9 cellular contexts compared by ENCODE assay signal in the genomic region with DNA sequence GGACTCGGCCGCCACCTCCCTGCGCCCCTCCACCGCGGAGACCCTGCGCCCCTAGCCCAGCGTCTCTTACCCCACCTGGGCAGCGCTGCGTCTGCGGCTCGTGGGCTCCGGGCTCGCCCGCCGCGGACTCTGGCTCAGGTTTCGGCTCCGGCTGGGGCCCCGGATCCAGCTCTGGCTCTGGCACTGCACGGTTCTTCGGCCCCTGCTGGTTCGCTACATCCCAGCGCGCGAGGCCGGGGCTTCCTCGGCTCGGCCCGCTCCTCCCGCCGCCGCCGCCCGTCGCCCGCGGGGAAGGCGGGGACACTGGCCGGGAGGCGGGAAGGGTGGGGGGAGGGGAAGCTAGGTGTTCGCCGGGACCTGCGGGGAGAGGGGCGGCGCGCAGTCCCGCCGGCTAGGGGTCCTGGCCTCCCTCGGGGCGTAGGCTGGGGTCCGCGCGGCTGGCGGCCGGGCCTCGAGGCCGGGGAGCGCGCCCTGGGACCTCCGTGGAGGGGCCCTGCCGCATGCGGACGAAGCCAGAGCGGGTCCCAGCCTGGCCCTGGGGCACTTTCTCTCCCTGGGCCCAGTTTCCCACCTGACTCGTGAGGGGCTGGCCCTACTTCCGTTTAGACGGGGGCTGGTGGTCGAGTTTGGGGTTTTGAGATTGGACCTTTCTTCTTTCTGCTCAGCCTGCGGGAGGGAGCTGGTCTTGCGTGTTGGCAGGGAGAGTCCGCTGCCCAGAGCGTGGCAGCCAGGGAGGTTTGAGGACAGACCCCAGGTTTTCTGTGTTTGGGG. TPM values are rescaled to one million over a fixed set of nuclear protein-coding genes. Genes with fewer than 3 reads are reported as not detected.
DNase-seq lines count a peak whose midpoint lies in the region; ATAC-seq and TF ChIP-seq lines count a peak whose summit lies in the region.
"Had no signal": no experiment of that assay in that cellular context is flagged by ENCODE, and none has a peak within 500 bp of the region (broad histone marks: within the 10 kb centered on the region; RNA-seq: fewer than 3 reads in every experiment).

No MANE protein-coding gene starts in this region.

- H3K27me3 ChIP-seq in IMR-90 (ENCODE audit: control insufficient read depth, insufficient read depth, low read length) (peaks cover 65% of the 10 kb centered on the region), neural cell (ENCODE audit: insufficient read depth, low read depth, low read length) (peaks cover 99% of the 10 kb centered on the region)

- no peak overlapping the region for H2AK5ac ChIP-seq in IMR-90 (ENCODE audit: low read depth, low read length)

- CTCF ChIA-PET in IMR-90 (lab: Yijun Ruan, JAX): no interaction called here

- H3K27ac ChIP-seq in IMR-90 (ENCODE audit: insufficient read depth, low read length) (no peak overlapping the region), epithelial cell of prostate (peak overlapping the region; percentile 9), neural cell (ENCODE audit: low read length) (no peak overlapping the region)

- H3K79me1 ChIP-seq in IMR-90 (ENCODE audit: low read depth in 1 of 2, low read length in 2 of 2): peaks cover 0 to 8% of the 10 kb centered on the region in 2 experiments; a peak in 1 of 4 replicates

- no peak overlapping the region for H3K56ac ChIP-seq in IMR-90 (ENCODE audit: extremely low read depth, insufficient read depth, low read length)

- H2AFZ ChIP-seq in IMR-90 (replicated peaks; ENCODE audit: low read length, poor library complexity) (peak overlapping the region; percentile 78), neural cell (ENCODE audit: low read depth, low read length) (no peak overlapping the region)

- 0 out of 2 replicates have a peak, but pooled peaks cover 6% of the 10 kb centered on the region for H3K9me1 ChIP-seq in IMR-90 (ENCODE audit: insufficient read depth, low read length)

- H2BK15ac ChIP-seq in IMR-90 (ENCODE audit: low read depth, low read length): no peak overlapping the region

- peaks cover 3% of the 10 kb centered on the region; the same call in 1 of the 2 replicates for H4K20me1 ChIP-seq in IMR-90 (ENCODE audit: insufficient read depth, low read length)
- H4K20me1 ChIP-seq in neural cell (ENCODE audit: insufficient read depth): no peaks in the 10 kb centered on the region

- no peak overlapping the region for H3K14ac ChIP-seq in IMR-90 (replicated peaks; ENCODE audit: low read depth, low read length)

- dilution Hi-C loops in IMR-90 (cut with HindIII; ENCODE audit: low sequenced_read_pairs, unreplicated experiment): no loop called here

- no peaks in the 10 kb centered on the region for H3K9me2 ChIP-seq in neural cell (ENCODE audit: insufficient read depth, low read length)

- H3K36me3 ChIP-seq in IMR-90 (ENCODE audit: control insufficient read depth, insufficient read depth, low read length) (peaks cover 2% of the 10 kb centered on the region; the same call in 1 of the 2 replicates), neural cell (ENCODE audit: insufficient read depth, low read length) (no peaks in the 10 kb centered on the region)

- peaks cover 11% of the 10 kb centered on the region; the same call in 1 of the 2 replicates for H3K9me3 ChIP-seq in IMR-90 (ENCODE audit: control insufficient read depth, insufficient read depth, low read length)
- H3K9me3 ChIP-seq in neural cell (ENCODE audit: low read length): no peaks in the 10 kb centered on the region

- H3K4me1 ChIP-seq in IMR-90 (ENCODE audit: control insufficient read depth, insufficient read depth, low read length): peaks cover 5% of the 10 kb centered on the region; the same call in 1 of the 2 replicates

- peak; percentile 28 for ATAC-seq in IMR-90 (ENCODE audit: low read depth)

- no peak overlapping the region for H2AK9ac ChIP-seq in IMR-90 (replicated peaks; ENCODE audit: low read depth, low read length, poor library complexity)

- no peak overlapping the region for H3K9ac ChIP-seq in IMR-90 (ENCODE audit: low read depth, low read length)
- no peak overlapping the region for H3K9ac ChIP-seq in neural cell (ENCODE audit: low read length)

- BruUV-seq in IMR-90 (replicated peaks; lab: Mats Ljungman, UMichigan): no TSS peak

- TF ChIP-seq CTCF in IMR-90 (conservative IDR thresholded peaks at IDR 0.05; ENCODE audit: low read depth, low read length) (no peak), neural cell (IDR thresholded peaks at IDR 0.05; ENCODE audit: poor library complexity, severe bottlenecking) (no peak), GM20000 (IDR thresholded peaks at IDR 0.05; ENCODE audit: extremely low read depth, missing control alignments) (no peak)

- H3K23ac ChIP-seq in IMR-90 (ENCODE audit: low read depth, low read length): no peak overlapping the region; the same call in 1 of the 2 replicates

- DNase-seq in AG20443 (ENCODE audit: low spot score): peak; percentile 46
- DNase-seq in IMR-90: no peak
- DNase-seq in epithelial cell of prostate (ENCODE audit: low read depth, low spot score): no peak
- no peak for DNase-seq in stimulated activated CD4-positive, alpha-beta T cell treated with anti-CD3 and anti-CD28 coated beads, Interleukin-15, amount 100 ng/mL, for 24 hours
- DNase-seq in KBM-7: no peak
- DNase-seq in GM20000 (ENCODE audit: low spot score): no peak
- DNase-seq in NCI-H510A (lab: John Stamatoyannopoulos, UW): no peak
- DNase-seq: NCI-H2029 had no signal

- no peak overlapping the region for H2BK20ac ChIP-seq in IMR-90 (ENCODE audit: low read depth, low read length)

- in situ Hi-C loops in IMR-90 (cut with MboI; ENCODE audit: low sequenced_read_pairs): no loop called here
- in situ Hi-C loops in KBM-7 (cut with MboI; ENCODE audit: low pct_unique_long_range_greater_than_20kb, low sequenced_read_pairs): no loop called here

- no peak overlapping the region; the same call in 1 of the 2 replicates for H3K18ac ChIP-seq in IMR-90 (ENCODE audit: low read depth, low read length)

- no peak for TF ChIP-seq POLR2A in IMR-90 (IDR thresholded peaks at IDR 0.05; ENCODE audit: low read depth, low read length)

- POLR2A ChIA-PET in IMR-90 (lab: Charles Lee; ENCODE audit: unreplicated experiment): no interaction called here

- no peaks in the 10 kb centered on the region for H3F3A ChIP-seq in neural cell (ENCODE audit: insufficient read depth, low read length, poor library complexity, severe bottlenecking)

- intact Hi-C loops in IMR-90 (cut with micrococcal nuclease): no loop called here

- no peak overlapping the region for H2BK5ac ChIP-seq in IMR-90 (ENCODE audit: low read depth, low read length, poor library complexity, severe bottlenecking)

- no peak overlapping the region for H3K4ac ChIP-seq in IMR-90 (ENCODE audit: low read depth, low read length)

- H4K91ac ChIP-seq in IMR-90 (ENCODE audit: insufficient read depth, low read depth, low read length): no peak overlapping the region

- TF ChIP-seq RAD21 in IMR-90 (IDR thresholded peaks at IDR 0.05; ENCODE audit: low read length) (no peak), neural cell (conservative IDR thresholded peaks at IDR 0.05) (no peak)

- H3K4me2 ChIP-seq in IMR-90 (ENCODE audit: low read depth, low read length) (peak overlapping the region; percentile 24; the same call in 1 of the 2 replicates), neural cell (ENCODE audit: low read length) (no peak overlapping the region)

- H3K79me2 ChIP-seq in neural cell (replicated peaks; ENCODE audit: insufficient read depth, low read length): no peaks in the 10 kb centered on the region

- no peak for TF ChIP-seq EP300 in neural cell (conservative IDR thresholded peaks at IDR 0.05; ENCODE audit: poor library complexity, severe bottlenecking)

- no peak overlapping the region for H4K8ac ChIP-seq in IMR-90 (ENCODE audit: low read depth in 2 of 2, low read length in 2 of 2)

- no peak overlapping the region for H2BK120ac ChIP-seq in IMR-90 (ENCODE audit: low read depth, low read length)

- no peak overlapping the region for H4K5ac ChIP-seq in IMR-90 (ENCODE audit: low read depth, low read length)

- WGBS in IMR-90 (ENCODE audit: extremely low coverage in 2 of 2, insufficient read length in 1 of 2), 2 experiments: 20% methylated on average over 20 of the region's 72 CpGs; no CpG with 5 or more reads in 1 of the 2 experiments

- peak overlapping the region; percentile 19 for H3K4me3 ChIP-seq in IMR-90 (ENCODE audit: insufficient read depth, low read depth, low read length)
- no peak overlapping the region for H3K4me3 ChIP-seq in neural cell (ENCODE audit: low read length)

TF ChIP-seq in IMR-90, 13 proteins besides CTCF, POLR2A, EP300 and RAD21 (continues in another document):
- TF ChIP-seq CEBPB (IDR thresholded peaks at IDR 0.05; ENCODE audit: low read depth, low read length) (no peak), SMC3 (IDR thresholded peaks at IDR 0.05; ENCODE audit: low read depth, low read length) (no peak), BHLHE40 (IDR thresholded peaks at IDR 0.05; ENCODE audit: low read depth, low read length) (no peak), CHD1 (IDR thresholded peaks at IDR 0.05; ENCODE audit: low read depth, low read length) (no peak), RFX5 (IDR thresholded peaks at IDR 0.05; ENCODE audit: low read depth, low read length) (no peak)

TF ChIP-seq in neural cell, 6 proteins besides CTCF, POLR2A, EP300 and RAD21:
- TF ChIP-seq EZH2 (IDR thresholded peaks at IDR 0.05; ENCODE audit: borderline replicate concordance, insufficient read depth, low read length, poor library complexity, severe bottlenecking) (peak; percentile 28), SMC3 (conservative IDR thresholded peaks at IDR 0.05; ENCODE audit: poor library complexity) (no peak)

RNA-seq across cellular contexts. Expression of a gene that starts 5.7 kb away (rescaled TPM):
- total RNA-seq in IMR-90 (2012; rRNA removed): 10.3 and 10.4 TPM in 2 replicates
- polyA plus RNA-seq in IMR-90 (2012; rRNA removed): 29.8 and 41.9 TPM in 2 replicates
- 29.9 and 83.6 TPM in 2 replicates for polyA plus RNA-seq in IMR-90 (2012; cell fraction: cytosol; rRNA removed)
- 40.5 and 74.0 TPM in 2 replicates for polyA plus RNA-seq in IMR-90 (2012; cell fraction: nucleus; rRNA removed; ENCODE audit: low replicate concordance)
- 1.9 TPM in 1 of 2 replicates, not detected in the other for polyA plus RNA-seq in neural cell
- polyA minus RNA-seq in neural cell: not detected in 2 replicates

Comparison
In these comparisons a context has a peak if more than half of its experiments do, and no peak if none do; other contexts are left out.
1. RNA of a gene that starts 5.7 kb away (polyA plus RNA-seq): 29.8 to 83.6 TPM in IMR-90; 1.9 TPM in neural cell; every median in the first group is over 10 times any median in the second.